9 cellular contexts compared by ENCODE assay signal in genomic region chr6:26311012-26311384, GRCh38. TPM values are rescaled to one million over a fixed set of nuclear protein-coding genes. Genes with fewer than 3 reads are reported as not detected.
DNase-seq lines count a peak whose midpoint lies in the region; ATAC-seq, FAIRE-seq and TF ChIP-seq lines count a peak whose summit lies in the region.
"Had no signal": no experiment of that assay in that cellular context is flagged by ENCODE, and none has a peak within 500 bp of the region (broad histone marks: within the 10 kb centered on the region; RNA-seq: fewer than 3 reads in every experiment).

No MANE protein-coding gene starts in this region.

- H3K4me1 Mint-ChIP-seq in type B pancreatic cell (ENCODE audit: unreplicated experiment), result peaks cover 11% of the 10 kb centered on the region

- FAIRE-seq in H54 (lab: Jason Lieb, UNC), result peak; percentile 50
- FAIRE-seq: TTC549 had no signal

- no peak for TF ChIP-seq POLR2A in H54 (IDR thresholded peaks at IDR 0.05; ENCODE audit: low read depth, low read length)

- ATAC-seq in activated naive CD4-positive, alpha-beta T cell treated with anti-CD3 and anti-CD28 coated beads, Interleukin-2, amount 50 U/mL, for 72 hours, result no peak
- ATAC-seq in HG02973 (IDR thresholded peaks at IDR 0.05; ENCODE audit: unreplicated experiment) (no peak), HG03565 (IDR thresholded peaks at IDR 0.05; ENCODE audit: unreplicated experiment) (no peak)

- H3K9me3 Mint-ChIP-seq in activated naive CD4-positive, alpha-beta T cell treated with anti-CD3 and anti-CD28 coated beads, Interleukin-2, amount 50 U/mL, for 72 hours, result no peaks in the 10 kb centered on the region
- no peaks in the 10 kb centered on the region for H3K9me3 Mint-ChIP-seq in type B pancreatic cell

- peak overlapping the region; percentile 95 to 99 for H3K27ac Mint-ChIP-seq in activated naive CD4-positive, alpha-beta T cell treated with anti-CD3 and anti-CD28 coated beads, Interleukin-2, amount 50 U/mL, for 72 hours
- H3K27ac Mint-ChIP-seq in type B pancreatic cell, result peak overlapping the region; percentile 89

- DNase-seq in H54 (ENCODE audit: insufficient read length, low spot score), result no peak
- DNase-seq in NCI-H2227 treated with DMSO at 0.1 percent for 48 hours (lab: John Stamatoyannopoulos, UW), result peak; percentile 72
- DNase-seq in activated naive CD4-positive, alpha-beta T cell treated with anti-CD3 and anti-CD28 coated beads, Interleukin-2, amount 50 U/mL, for 72 hours (ENCODE audit: low spot score in 2 of 2), result peak in 1 of 2 donors; percentile 51
- DNase-seq in inferior parietal cortex (ENCODE audit: extremely low spot score), result peak; percentile 47
- DNase-seq in type B pancreatic cell (ENCODE audit: extremely low spot score, unreplicated experiment), result no peak
- DNase-seq: right lobe of liver had no signal

- no peaks in the 10 kb centered on the region for H3K36me3 Mint-ChIP-seq in activated naive CD4-positive, alpha-beta T cell treated with anti-CD3 and anti-CD28 coated beads, Interleukin-2, amount 50 U/mL, for 72 hours
- no peaks in the 10 kb centered on the region for H3K36me3 Mint-ChIP-seq in type B pancreatic cell

- peak overlapping the region; percentile 89 for H3K4me3 Mint-ChIP-seq in type B pancreatic cell

- TF ChIP-seq CTCF in type B pancreatic cell (conservative IDR thresholded peaks at IDR 0.05), result no peak

- peaks cover 15% of the 10 kb centered on the region for H3K27me3 Mint-ChIP-seq in type B pancreatic cell

RNA-seq across cellular contexts. Expression of gene BTN3A2, which starts 54.0 kb away (rescaled TPM):
- total RNA-seq in activated naive CD4-positive, alpha-beta T cell treated with anti-CD3 and anti-CD28 coated beads, Interleukin-2, amount 50 U/mL, for 72 hours, result 100 to 1,000 TPM in 1 of 2 donors, 10 to 100 TPM in 1; 78.2 to 121 TPM
- 13.1 and 16.4 TPM in 2 replicates for total RNA-seq in type B pancreatic cell (ENCODE audit: low replicate concordance)

Comparison
In these comparisons a context has a peak if more than half of its experiments do, and no peak if none do; other contexts are left out.
1. DNase-seq: peak in NCI-H2227 treated with DMSO at 0.1 percent for 48 hours (single experiment) and inferior parietal cortex (single experiment); none in H54 (single experiment) and type B pancreatic cell (single experiment).